10 cellular contexts compared by ENCODE assay signal in the genomic region with DNA sequence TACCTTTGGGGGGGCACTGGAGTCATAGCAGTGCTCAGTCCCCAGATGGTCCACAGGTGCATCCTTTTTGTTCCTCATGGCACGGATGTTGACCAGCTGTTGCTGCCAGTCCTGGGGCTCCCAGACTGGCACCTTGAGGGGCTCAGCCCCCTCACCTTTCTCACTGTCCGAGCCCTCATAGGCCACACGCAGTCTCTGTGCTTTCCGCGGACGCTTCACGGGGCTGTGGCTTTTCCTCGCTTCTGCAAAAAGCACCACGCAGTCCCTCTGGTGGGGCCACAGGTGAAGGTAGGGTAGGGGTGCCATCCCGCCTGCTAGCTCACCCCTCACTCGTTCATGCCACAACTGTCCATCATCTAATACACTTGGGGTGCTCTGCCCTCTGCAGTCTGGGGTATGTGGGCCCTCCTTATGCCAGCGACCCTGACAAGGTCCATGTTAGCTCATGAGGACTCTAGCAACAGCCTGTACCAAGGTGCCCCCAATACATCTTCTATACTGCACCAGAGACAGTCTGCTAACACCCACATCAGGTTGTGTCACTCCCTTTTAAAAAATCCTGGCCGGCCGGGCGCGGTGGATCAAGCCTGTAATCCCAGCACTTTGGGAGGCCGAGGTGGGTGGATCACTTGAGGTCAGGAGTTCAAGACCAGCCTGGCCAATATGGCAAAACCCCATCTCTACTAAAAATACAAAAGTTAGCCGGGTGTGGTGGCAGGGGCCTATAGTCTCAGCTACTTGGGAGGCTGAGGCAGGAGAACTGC. TPM values are rescaled to one million over a fixed set of nuclear protein-coding genes. Genes with fewer than 3 reads are reported as not detected.
A peak's percentile ranks its signal among the peaks of the same experiment; 100 is the strongest.
DNase-seq lines count a peak whose midpoint lies in the region; ATAC-seq and TF ChIP-seq lines count a peak whose summit lies in the region.
"Had no signal": no experiment of that assay in that cellular context is flagged by ENCODE, and none has a peak within 500 bp of the region (broad histone marks: within the 10 kb centered on the region; RNA-seq: fewer than 3 reads in every experiment).

No MANE protein-coding gene starts in this region.

- intact Hi-C loops in CD4-positive, alpha-beta memory T cell (cut with micrococcal nuclease): loop anchor here (2.0 to 5.0 kb wide), 2 partner anchors 24 to 39 kb away; a partner anchor contains a TSS

- H3K27ac ChIP-seq in CD4-positive, alpha-beta memory T cell (ENCODE audit: low read depth, low read length): no peak overlapping the region
- no peak overlapping the region for H3K27ac ChIP-seq in neural progenitor cell

- H3K9ac ChIP-seq in neural progenitor cell: no peak overlapping the region

- H3F3A ChIP-seq in neural progenitor cell (ENCODE audit: low read depth): peaks cover 4% of the 10 kb centered on the region

- CTCF ChIA-PET in CD4-positive, alpha-beta memory T cell (lab: Charles Lee; ENCODE audit: partially characterized antibody): interaction anchor here (0.5 to 1.2 kb wide), 2 partner anchors 24 to 94 kb away, joined by 4 to 5 read pairs; no protein-coding TSS in a partner anchor

- POLR2A ChIA-PET in CD4-positive, alpha-beta memory T cell (lab: Charles Lee; ENCODE audit: partially characterized antibody): interaction anchor here (1.1 to 3.5 kb wide), 3 partner anchors 19 to 109 kb away, joined by 5 to 38 read pairs (median 12); a partner anchor contains a TSS

- no peaks in the 10 kb centered on the region for H3K27me3 ChIP-seq in CD4-positive, alpha-beta memory T cell (ENCODE audit: insufficient read depth, low read length)
- no peaks in the 10 kb centered on the region for H3K27me3 ChIP-seq in neural progenitor cell

- peaks cover 0 to 6% of the 10 kb centered on the region in 2 donors for H3K36me3 Mint-ChIP-seq in CD4-positive, alpha-beta memory T cell
- peaks cover 10% of the 10 kb centered on the region for H3K36me3 Mint-ChIP-seq in central memory CD8-positive, alpha-beta T cell (ENCODE audit: insufficient read depth)
- H3K36me3 Mint-ChIP-seq in neural progenitor cell: peaks cover 4% of the 10 kb centered on the region

- no peaks in the 10 kb centered on the region for H3K27me3 Mint-ChIP-seq in CD4-positive, alpha-beta memory T cell
- no peaks in the 10 kb centered on the region for H3K27me3 Mint-ChIP-seq in central memory CD8-positive, alpha-beta T cell
- peaks cover 2% of the 10 kb centered on the region for H3K27me3 Mint-ChIP-seq in neural progenitor cell (ENCODE audit: insufficient read depth, low read depth)

- H3K4me3 Mint-ChIP-seq in CD4-positive, alpha-beta memory T cell: peak overlapping the region; percentile 12 to 96 (median 93)
- H3K4me3 Mint-ChIP-seq in central memory CD8-positive, alpha-beta T cell: peak overlapping the region; percentile 88
- H3K4me3 Mint-ChIP-seq in neural progenitor cell: peak overlapping the region; percentile 93

- H4K20me1 ChIP-seq in neural progenitor cell (ENCODE audit: low read depth): peaks cover 8% of the 10 kb centered on the region

- no peaks in the 10 kb centered on the region for H3K9me3 ChIP-seq in CD4-positive, alpha-beta memory T cell (ENCODE audit: control insufficient read depth in 1 of 2, low read length in 2 of 2)
- no peaks in the 10 kb centered on the region for H3K9me3 ChIP-seq in neural progenitor cell (ENCODE audit: low read depth)

- H3K4me1 Mint-ChIP-seq in CD4-positive, alpha-beta memory T cell: peaks cover 11 to 27% (median 17%) of the 10 kb centered on the region in 4 donors
- H3K4me1 Mint-ChIP-seq in central memory CD8-positive, alpha-beta T cell: peaks cover 22% of the 10 kb centered on the region
- peaks cover 19% of the 10 kb centered on the region for H3K4me1 Mint-ChIP-seq in neural progenitor cell

- no peak overlapping the region for H3K4me3 ChIP-seq in CD4-positive, alpha-beta memory T cell (ENCODE audit: low read length in 2 of 2)
- peak overlapping the region; percentile 86; the same call in 1 of the 2 replicates for H3K4me3 ChIP-seq in Jurkat, Clone E6-1 (ENCODE audit: low read length)
- peak overlapping the region; percentile 83 for H3K4me3 ChIP-seq in neural progenitor cell

- H2AFZ ChIP-seq in neural progenitor cell (replicated peaks): no peak overlapping the region

- H3K36me3 ChIP-seq in CD4-positive, alpha-beta memory T cell (ENCODE audit: insufficient read depth, low read length): peaks cover 4% of the 10 kb centered on the region
- no peaks in the 10 kb centered on the region for H3K36me3 ChIP-seq in neural progenitor cell

- H3K79me2 ChIP-seq in neural progenitor cell (ENCODE audit: low read depth): peaks cover 22% of the 10 kb centered on the region

- H3K9me3 Mint-ChIP-seq in CD4-positive, alpha-beta memory T cell: no peaks in the 10 kb centered on the region
- no peaks in the 10 kb centered on the region for H3K9me3 Mint-ChIP-seq in central memory CD8-positive, alpha-beta T cell
- H3K9me3 Mint-ChIP-seq in neural progenitor cell: no peaks in the 10 kb centered on the region

- no peak for ATAC-seq in central memory CD8-positive, alpha-beta T cell (replicated peaks; ENCODE audit: extremely low read depth, poor library complexity, severe bottlenecking)
- ATAC-seq in HG02973 (IDR thresholded peaks at IDR 0.05; ENCODE audit: unreplicated experiment) (no peak), HG03097 (IDR thresholded peaks at IDR 0.05; ENCODE audit: low FRiP score, unreplicated experiment) (no peak)

- no peak for TF ChIP-seq CTCF in neural progenitor cell (IDR thresholded peaks at IDR 0.05)

- peak overlapping the region in 1 of 7 donors; percentile 58 for H3K27ac Mint-ChIP-seq in CD4-positive, alpha-beta memory T cell
- H3K27ac Mint-ChIP-seq in central memory CD8-positive, alpha-beta T cell (ENCODE audit: low read depth): no peak overlapping the region
- H3K27ac Mint-ChIP-seq in neural progenitor cell: no peak overlapping the region

- DNase-seq in CD4-positive, alpha-beta memory T cell: no peak
- DNase-seq in Jurkat, Clone E6-1 (ENCODE audit: low read depth, low spot score): no peak
- no peak for DNase-seq in central memory CD8-positive, alpha-beta T cell (ENCODE audit: low spot score in 2 of 2)
- DNase-seq in neural progenitor cell (ENCODE audit: low spot score): no peak
- no peak for DNase-seq in amniotic stem cell (lab: John Stamatoyannopoulos, UW)
- DNase-seq in HT-29 (ENCODE audit: low spot score): no peak
- DNase-seq: NCI-H774 had no signal

- peak overlapping the region; percentile 97 for H3K4me2 ChIP-seq in neural progenitor cell

- H3K4me1 ChIP-seq in CD4-positive, alpha-beta memory T cell (ENCODE audit: insufficient read depth, low read length): peaks cover 24% of the 10 kb centered on the region
- peaks cover 12% of the 10 kb centered on the region for H3K4me1 ChIP-seq in neural progenitor cell

RNA-seq across cellular contexts. Expression of a gene that starts 1.3 kb away (rescaled TPM):
- 10 to 100 TPM in 1 of 2 experiments, 1 to 10 TPM in 1; 9.3 to 12.0 TPM for total RNA-seq in CD4-positive, alpha-beta memory T cell
- 10 to 100 TPM; 13.5 to 20.1 TPM for polyA plus RNA-seq in CD4-positive, alpha-beta memory T cell
- polyA plus RNA-seq in Jurkat, Clone E6-1 (2012; ENCODE audit: insufficient read depth, insufficient read length): 58.4 TPM
- 26.3 and 43.6 TPM in 2 replicates for total RNA-seq in neural progenitor cell (ENCODE audit: low replicate concordance)
- total RNA-seq in HT-29 (2014; rRNA removed; shearing (Covaris generic)): 157 and 215 TPM in 2 replicates

RNA-seq across cellular contexts. Expression of a gene that starts 1.5 kb away (rescaled TPM):
- total RNA-seq in CD4-positive, alpha-beta memory T cell: 100 to 1,000 TPM; 157 to 177 TPM
- polyA plus RNA-seq in CD4-positive, alpha-beta memory T cell: 10 to 100 TPM; 20.7 to 50.8 TPM
- 86.9 TPM for polyA plus RNA-seq in Jurkat, Clone E6-1 (2012; ENCODE audit: insufficient read depth, insufficient read length)
- total RNA-seq in neural progenitor cell (ENCODE audit: low replicate concordance): 55.1 and 63.4 TPM in 2 replicates
- total RNA-seq in HT-29 (2014; rRNA removed; shearing (Covaris generic)): 75.1 and 85.0 TPM in 2 replicates

RNA-seq across cellular contexts. Expression of a gene that starts 19.6 kb away (rescaled TPM):
- total RNA-seq in CD4-positive, alpha-beta memory T cell: 1 to 10 TPM; 1.7 to 2.1 TPM
- polyA plus RNA-seq in CD4-positive, alpha-beta memory T cell: under 1 TPM; 0.16 to 0.40 TPM
- polyA plus RNA-seq in Jurkat, Clone E6-1 (2012; ENCODE audit: insufficient read depth, insufficient read length): 31.7 TPM
- 3.0 and 9.1 TPM in 2 replicates for total RNA-seq in neural progenitor cell (ENCODE audit: low replicate concordance)
- 258 and 259 TPM in 2 replicates for total RNA-seq in HT-29 (2014; rRNA removed; shearing (Covaris generic))

RNA-seq across cellular contexts. Expression of a gene that starts 26.7 kb away (rescaled TPM):
- total RNA-seq in CD4-positive, alpha-beta memory T cell: not detected
- not detected for polyA plus RNA-seq in CD4-positive, alpha-beta memory T cell
- polyA plus RNA-seq in Jurkat, Clone E6-1 (2012; ENCODE audit: insufficient read depth, insufficient read length): not detected
- total RNA-seq in neural progenitor cell (ENCODE audit: low replicate concordance): 0.99 TPM in 1 of 2 replicates, not detected in the other
- 0.91 and 2.7 TPM in 2 replicates for total RNA-seq in HT-29 (2014; rRNA removed; shearing (Covaris generic))
- total RNA-seq: subcutaneous adipose tissue had no signal

RNA-seq across cellular contexts. Expression of a gene that starts 36.7 kb away (rescaled TPM):
- total RNA-seq in CD4-positive, alpha-beta memory T cell: 10 to 100 TPM; 48.5 to 49.8 TPM
- polyA plus RNA-seq in CD4-positive, alpha-beta memory T cell: 10 to 100 TPM in 1 of 2 donors, 1 to 10 TPM in 1; 3.1 to 10.0 TPM
- 44.6 TPM for polyA plus RNA-seq in Jurkat, Clone E6-1 (2012; ENCODE audit: insufficient read depth, insufficient read length)
- 12.7 and 31.2 TPM in 2 replicates for total RNA-seq in neural progenitor cell (ENCODE audit: low replicate concordance)
- 42.9 and 49.0 TPM in 2 replicates for total RNA-seq in HT-29 (2014; rRNA removed; shearing (Covaris generic))

Comparison
In these comparisons a context has a peak if more than half of its experiments do, and no peak if none do; other contexts are left out.
1. H3K4me3 ChIP-seq: peak in Jurkat, Clone E6-1 (single experiment) and neural progenitor cell (single experiment); none in CD4-positive, alpha-beta memory T cell (0 of 2).
2. RNA of a gene that starts 19.6 kb away (total RNA-seq): 258 to 259 TPM in HT-29; 3.0 to 9.1 TPM in neural progenitor cell and 1.7 to 2.1 TPM in CD4-positive, alpha-beta memory T cell; every median in the first group is over 10 times any median in the second.
3. Peak in every context shown above with its lines, with median percentiles within 50 percentile points of each other: H3K4me3 Mint-ChIP-seq.